ENCODE assay signal across 9 cellular contexts in the genomic region with DNA sequence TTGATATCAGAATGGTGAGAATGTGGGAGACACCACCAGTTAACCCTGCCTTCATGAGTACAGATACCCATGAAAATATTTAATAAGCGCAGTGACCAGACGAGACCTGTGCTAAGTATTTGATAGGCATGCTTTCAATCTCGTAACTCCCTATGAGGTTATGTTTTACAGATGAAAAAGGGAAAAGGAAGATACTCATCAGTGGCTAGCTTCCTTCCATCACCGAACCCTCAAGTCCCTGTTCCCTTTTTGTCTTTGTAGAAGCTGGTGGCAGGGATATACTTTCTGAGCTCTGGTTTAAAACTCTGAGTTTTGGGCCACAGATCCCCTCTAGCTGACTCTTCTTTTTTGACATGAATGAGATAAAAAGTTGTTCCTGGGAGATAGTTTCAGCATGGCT. TPM values are rescaled to one million over a fixed set of nuclear protein-coding genes. Genes with fewer than 3 reads are reported as not detected.
DNase-seq lines count a peak whose midpoint lies in the region; ATAC-seq lines count a peak whose summit lies in the region.
"Had no signal": no experiment of that assay in that cellular context is flagged by ENCODE, and none has a peak within 500 bp of the region (broad histone marks: within the 10 kb centered on the region; RNA-seq: fewer than 3 reads in every experiment).

No MANE protein-coding gene starts in this region.

- peak overlapping the region; percentile 19 for H2AFZ ChIP-seq in neuronal stem cell (ENCODE audit: low read length)

- H2BK15ac ChIP-seq in neuronal stem cell (ENCODE audit: low read length): no peak overlapping the region

- no peaks in the 10 kb centered on the region for H3K9me3 Mint-ChIP-seq in activated naive CD8-positive, alpha-beta T cell treated with anti-CD3 and anti-CD28 coated beads, Interleukin-2, amount 50 U/mL, for 24 hours
- no peaks in the 10 kb centered on the region for H3K9me3 Mint-ChIP-seq in activated CD8-positive, alpha-beta memory T cell treated with anti-CD3 and anti-CD28 coated beads, Interleukin-2, amount 10 ng/mL, durations not matched to agents 7 days and 5 days (ENCODE audit: low read depth)
- H3K9me3 Mint-ChIP-seq: activated CD4-positive, alpha-beta T cell treated with anti-CD3 and anti-CD28 coated beads, Interleukin-2, amount 10 ng/mL, durations not matched to agents 7 days and 5 days had no signal

- peaks cover 59% of the 10 kb centered on the region for H3K4me1 Mint-ChIP-seq in activated naive CD8-positive, alpha-beta T cell treated with anti-CD3 and anti-CD28 coated beads, Interleukin-2, amount 50 U/mL, for 24 hours
- H3K4me1 Mint-ChIP-seq in activated CD8-positive, alpha-beta memory T cell treated with anti-CD3 and anti-CD28 coated beads, Interleukin-2, amount 10 ng/mL, durations not matched to agents 7 days and 5 days: peaks cover 17% of the 10 kb centered on the region

- H3K4me3 ChIP-seq in neuronal stem cell (ENCODE audit: low read length in 2 of 2): no peak overlapping the region

- H3K27me3 Mint-ChIP-seq in activated naive CD8-positive, alpha-beta T cell treated with anti-CD3 and anti-CD28 coated beads, Interleukin-2, amount 50 U/mL, for 24 hours: no peaks in the 10 kb centered on the region
- no peaks in the 10 kb centered on the region for H3K27me3 Mint-ChIP-seq in activated CD8-positive, alpha-beta memory T cell treated with anti-CD3 and anti-CD28 coated beads, Interleukin-2, amount 10 ng/mL, durations not matched to agents 7 days and 5 days
- H3K27me3 Mint-ChIP-seq: activated CD4-positive, alpha-beta T cell treated with anti-CD3 and anti-CD28 coated beads, Interleukin-2, amount 10 ng/mL, durations not matched to agents 7 days and 5 days had no signal

- no peak overlapping the region for H4K91ac ChIP-seq in neuronal stem cell (ENCODE audit: low read depth, low read length, poor library complexity)

- H3K4me1 ChIP-seq in neuronal stem cell (ENCODE audit: control insufficient read depth in 2 of 2, insufficient read depth in 1 of 2, low read depth in 1 of 2, low read length in 2 of 2): peaks cover 26 to 33% of the 10 kb centered on the region in 2 donors

- no peak overlapping the region for H3K4me3 Mint-ChIP-seq in activated naive CD8-positive, alpha-beta T cell treated with anti-CD3 and anti-CD28 coated beads, Interleukin-2, amount 50 U/mL, for 24 hours
- no peak overlapping the region for H3K4me3 Mint-ChIP-seq in activated CD8-positive, alpha-beta memory T cell treated with anti-CD3 and anti-CD28 coated beads, Interleukin-2, amount 10 ng/mL, durations not matched to agents 7 days and 5 days
- H3K4me3 Mint-ChIP-seq: activated CD4-positive, alpha-beta T cell treated with anti-CD3 and anti-CD28 coated beads, Interleukin-2, amount 10 ng/mL, durations not matched to agents 7 days and 5 days had no signal

- H2BK5ac ChIP-seq in neuronal stem cell (ENCODE audit: low read length): no peak overlapping the region

- H3K18ac ChIP-seq in neuronal stem cell (ENCODE audit: low read length): no peak overlapping the region

- H3K4ac ChIP-seq in neuronal stem cell (ENCODE audit: low read length): no peak overlapping the region

- DNase-seq in activated naive CD8-positive, alpha-beta T cell treated with anti-CD3 and anti-CD28 coated beads, Interleukin-2, amount 50 U/mL, for 24 hours: no peak
- DNase-seq in neuronal stem cell (ENCODE audit: low spot score) (no peak), NCI-H69 (lab: John Stamatoyannopoulos, UW) (no peak), HK-2 (ENCODE audit: unreplicated experiment) (no peak)
- DNase-seq in activated CD8-positive, alpha-beta memory T cell treated with anti-CD3 and anti-CD28 coated beads, Interleukin-2, amount 10 ng/mL, durations not matched to agents 7 days and 5 days: no peak

- H2AK5ac ChIP-seq in neuronal stem cell (ENCODE audit: low read depth, low read length): no peak overlapping the region

- no peak overlapping the region for H2BK12ac ChIP-seq in neuronal stem cell (ENCODE audit: low read length)

- H3K27me3 ChIP-seq in neuronal stem cell (ENCODE audit: control insufficient read depth in 3 of 3, insufficient read depth in 3 of 3, low read depth in 1 of 3, low read length in 3 of 3): no peaks in the 10 kb centered on the region

- no peak overlapping the region for H3K4me2 ChIP-seq in neuronal stem cell (ENCODE audit: insufficient read depth, low read length, poor library complexity, severe bottlenecking)

- H3K27ac Mint-ChIP-seq in activated naive CD8-positive, alpha-beta T cell treated with anti-CD3 and anti-CD28 coated beads, Interleukin-2, amount 50 U/mL, for 24 hours: peak overlapping the region; percentile 3
- no peak overlapping the region for H3K27ac Mint-ChIP-seq in activated CD8-positive, alpha-beta memory T cell treated with anti-CD3 and anti-CD28 coated beads, Interleukin-2, amount 10 ng/mL, durations not matched to agents 7 days and 5 days

- no peak overlapping the region for H4K8ac ChIP-seq in neuronal stem cell (ENCODE audit: low read depth, low read length)

- ATAC-seq in GM18907 (IDR thresholded peaks at IDR 0.05; ENCODE audit: unreplicated experiment) (peak; percentile 13), HG03432 (IDR thresholded peaks at IDR 0.05; ENCODE audit: unreplicated experiment) (peak; percentile 9), HG02973 (IDR thresholded peaks at IDR 0.05; ENCODE audit: unreplicated experiment) (no peak)
- ATAC-seq in activated naive CD8-positive, alpha-beta T cell treated with anti-CD3 and anti-CD28 coated beads, Interleukin-2, amount 50 U/mL, for 24 hours: no peak
- no peak for ATAC-seq in activated CD8-positive, alpha-beta memory T cell treated with anti-CD3 and anti-CD28 coated beads, Interleukin-2, amount 10 ng/mL, durations not matched to agents 7 days and 5 days

- no CpG with 5 or more reads among the region's 4 CpGs for WGBS in neuronal stem cell (ENCODE audit: extremely low coverage in 2 of 2, insufficient read length in 2 of 2, insufficient replicate concordance in 1 of 2), 2 donors

- H3K36me3 Mint-ChIP-seq in activated naive CD8-positive, alpha-beta T cell treated with anti-CD3 and anti-CD28 coated beads, Interleukin-2, amount 50 U/mL, for 24 hours (ENCODE audit: low read depth): peaks cover 11% of the 10 kb centered on the region
- H3K36me3 Mint-ChIP-seq in activated CD8-positive, alpha-beta memory T cell treated with anti-CD3 and anti-CD28 coated beads, Interleukin-2, amount 10 ng/mL, durations not matched to agents 7 days and 5 days: peaks cover 20% of the 10 kb centered on the region

- no peak overlapping the region for H2BK120ac ChIP-seq in neuronal stem cell (ENCODE audit: low read depth, low read length)

- no peak overlapping the region for H3K14ac ChIP-seq in neuronal stem cell (ENCODE audit: low read length)

- H3K36me3 ChIP-seq in neuronal stem cell (replicated peaks in 1 of 2; ENCODE audit: control insufficient read depth in 2 of 2, insufficient read depth in 2 of 2, low read length in 2 of 2): no peaks in the 10 kb centered on the region

- H3K27ac ChIP-seq in neuronal stem cell (replicated peaks; ENCODE audit: low read length): peak overlapping the region; percentile 100

- no peak overlapping the region for H3K9ac ChIP-seq in neuronal stem cell (ENCODE audit: low read depth, low read length, poor library complexity)

- CTCF ChIA-PET in activated CD8-positive, alpha-beta memory T cell treated with anti-CD3 and anti-CD28 coated beads, Interleukin-2, amount 10 ng/mL, durations not matched to agents 7 days and 5 days (lab: Charles Lee): interaction anchor here (0.7 to 0.8 kb wide), 2 partner anchors 11 to 47 kb away, joined by 3 read pairs; no protein-coding TSS in a partner anchor

- no peaks in the 10 kb centered on the region for H3K79me1 ChIP-seq in neuronal stem cell (ENCODE audit: low read depth, low read length)

- no peaks in the 10 kb centered on the region for H3K9me3 ChIP-seq in neuronal stem cell (replicated peaks in 1 of 2; ENCODE audit: control insufficient read depth in 2 of 2, insufficient read depth in 1 of 2, low read depth in 1 of 2, low read length in 2 of 2)

- no peak overlapping the region for H3K23ac ChIP-seq in neuronal stem cell (ENCODE audit: low read depth, low read length, poor library complexity)

RNA-seq across cellular contexts. Expression of a gene that starts 26.3 kb away (rescaled TPM):
- 21.2 TPM for polyA plus RNA-seq in neuronal stem cell (2013, experiment 1 of 2)
- polyA plus RNA-seq in neuronal stem cell (2013, experiment 2 of 2): 23.7 TPM
- total RNA-seq in activated CD8-positive, alpha-beta memory T cell treated with anti-CD3 and anti-CD28 coated beads, Interleukin-2, amount 10 ng/mL, durations not matched to agents 7 days and 5 days: 10 to 100 TPM; 42.3 to 67.5 TPM

Comparison
In these comparisons a context has a peak if more than half of its experiments do, and no peak if none do; other contexts are left out.
1. ATAC-seq: peak in GM18907 (single experiment) and HG03432 (single experiment); none in activated naive CD8-positive, alpha-beta T cell treated with anti-CD3 and anti-CD28 coated beads, Interleukin-2, amount 50 U/mL, for 24 hours (single experiment), activated CD8-positive, alpha-beta memory T cell treated with anti-CD3 and anti-CD28 coated beads, Interleukin-2, amount 10 ng/mL, durations not matched to agents 7 days and 5 days (single experiment) and HG02973 (single experiment).